In the genomic region with DNA sequence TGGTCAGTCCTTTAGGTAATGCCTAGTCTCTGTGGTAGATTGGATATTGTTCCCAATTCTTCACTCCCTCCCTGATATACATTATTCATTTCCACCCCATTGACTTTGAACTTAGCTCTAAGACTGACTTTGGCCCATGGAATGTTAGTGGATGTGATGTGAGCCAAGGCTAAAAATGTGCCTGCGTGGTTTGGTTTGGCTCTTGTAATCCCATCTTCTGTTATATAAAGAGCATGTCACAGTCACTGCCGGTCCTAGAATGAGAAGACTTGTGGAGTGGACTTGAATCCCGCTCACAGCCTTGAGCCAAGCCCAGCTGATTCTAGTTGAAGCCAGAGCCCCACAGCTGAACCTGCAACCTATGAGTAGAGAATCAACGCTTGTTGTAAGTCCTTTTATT, we compare ENCODE assay signal across 23 cellular contexts. TPM values are rescaled to one million over a fixed set of nuclear protein-coding genes. Genes with fewer than 3 reads are reported as not detected.
DNase-seq lines count a peak whose midpoint lies in the region; TF ChIP-seq lines count a peak whose summit lies in the region.
"Had no signal": no experiment of that assay in that cellular context is flagged by ENCODE, and none has a peak within 500 bp of the region (broad histone marks: within the 10 kb centered on the region; RNA-seq: fewer than 3 reads in every experiment).

No MANE protein-coding gene starts in this region.

- H3K4me1 ChIP-seq in GM23248 (ENCODE audit: insufficient read depth) (no peaks in the 10 kb centered on the region), ascending aorta (peaks cover 4 to 5% of the 10 kb centered on the region in 2 donors)
- H3K4me1 ChIP-seq: gastrocnemius medialis, SJSA1, suprapubic skin, uterus had no signal

- intact Hi-C loops in ascending aorta (cut with DNase I), result no loop called here

- H2AFZ ChIP-seq in GM23248, result no peak overlapping the region

- no peak overlapping the region for H3K4me3 ChIP-seq in GM23248
- no peak overlapping the region for H3K4me3 ChIP-seq in ascending aorta
- H3K4me3 ChIP-seq: gastrocnemius medialis, SJSA1, smooth muscle cell, suprapubic skin, uterus had no signal

- 82 to 86% methylated on average over 4 of the region's 4 CpGs for WGBS in GM23248 (ENCODE audit: low coverage in 1 of 2, low lambda C conversion rate in 2 of 2, missing lambda C conversion rate in 2 of 2), 2 experiments

- H4K20me1 ChIP-seq in GM23248 (ENCODE audit: insufficient read depth), result no peaks in the 10 kb centered on the region

- DNase-seq in AG08395 (ENCODE audit: low spot score) (peak; percentile 35), GM23248 (peak; percentile 5), ascending aorta (ENCODE audit: low spot score in 2 of 2) (peak in 1 of 2 donors; percentile 67), kidney glomerular epithelial cell (lab: John Stamatoyannopoulos, UW) (peak; percentile 14), DMS79 (lab: John Stamatoyannopoulos, UW) (no peak), GF-D8 (lab: John Stamatoyannopoulos, UW) (no peak), pons (ENCODE audit: low spot score) (no peak), NCI-H748 treated with DMSO at 0.1 percent for 48 hours (lab: John Stamatoyannopoulos, UW) (no peak)
- DNase-seq: activated effector memory CD4-positive, alpha-beta T cell treated with anti-CD3 and anti-CD28 coated beads, Interleukin-2, amount 50 U/mL, for 16 hours; CD4-positive, alpha-beta T cell; effector memory CD8-positive, alpha-beta T cell; gastrocnemius medialis; kidney; mesendoderm; NCI-H1092 treated with DMSO at 0.1 percent for 48 hours; NCI-H1930; NCI-H526 treated with DMSO at 0.1 percent for 48 hours; uterus had no signal

- no peaks in the 10 kb centered on the region for H3K9me2 ChIP-seq in GM23248 (ENCODE audit: insufficient read depth)

- H3K27ac ChIP-seq in GM23248, result no peak overlapping the region
- peak overlapping the region; percentile 31 to 57 for H3K27ac ChIP-seq in ascending aorta
- H3K27ac ChIP-seq: gastrocnemius medialis, neutrophil, SJSA1, suprapubic skin, uterus had no signal

- no peaks in the 10 kb centered on the region for H3K36me3 ChIP-seq in GM23248 (ENCODE audit: low read depth)
- H3K36me3 ChIP-seq in ascending aorta, result no peaks in the 10 kb centered on the region
- H3K36me3 ChIP-seq: gastrocnemius medialis, neutrophil, SJSA1, suprapubic skin, uterus had no signal

- no peak overlapping the region for H3K4me2 ChIP-seq in GM23248 (ENCODE audit: unreplicated experiment)
- H3K4me2 ChIP-seq: smooth muscle cell had no signal

- no peak overlapping the region for H3K9ac ChIP-seq in GM23248

- no peaks in the 10 kb centered on the region for H3K79me2 ChIP-seq in GM23248 (ENCODE audit: insufficient read depth)

- no peaks in the 10 kb centered on the region for H3K27me3 ChIP-seq in GM23248 (replicated peaks; ENCODE audit: insufficient read depth)
- H3K27me3 ChIP-seq in ascending aorta, result no peaks in the 10 kb centered on the region
- H3K27me3 ChIP-seq: gastrocnemius medialis, neutrophil, SJSA1, suprapubic skin, uterus had no signal

- H3F3A ChIP-seq in GM23248 (ENCODE audit: insufficient read depth), result no peaks in the 10 kb centered on the region

- no peak for TF ChIP-seq CTCF in ascending aorta (IDR thresholded peaks at IDR 0.05)

- in situ Hi-C loops in GM23248 (cut with MboI), result no loop called here

- H3K9me3 ChIP-seq in GM23248 (ENCODE audit: low read depth) (no peaks in the 10 kb centered on the region), ascending aorta (no peaks in the 10 kb centered on the region)
- H3K9me3 ChIP-seq: gastrocnemius medialis, neutrophil, SJSA1, suprapubic skin, uterus had no signal

RNA-seq across cellular contexts. Expression of a gene that starts 23.6 kb away (rescaled TPM):
- total RNA-seq in GM23248 (2014; rRNA removed; shearing (Covaris generic)), result 11.4 and 12.4 TPM in 2 replicates
- polyA plus RNA-seq in GM23248 (2016; fragmentation: Nextera tagmentation; extraction: Ambion mirVana), result 4.3 and 4.6 TPM in 2 replicates
- 10.9 TPM for total RNA-seq in ascending aorta
- total RNA-seq: HT-29 had no signal

RNA-seq across cellular contexts. Expression of a gene that starts 39.7 kb away (rescaled TPM):
- 33.9 and 38.7 TPM in 2 replicates for total RNA-seq in GM23248 (2014; rRNA removed; shearing (Covaris generic))
- polyA plus RNA-seq in GM23248 (2016; fragmentation: Nextera tagmentation; extraction: Ambion mirVana), result 9.6 and 9.9 TPM in 2 replicates
- total RNA-seq in ascending aorta, result 8.6 TPM

Comparison
In these comparisons a context has a peak if more than half of its experiments do, and no peak if none do; other contexts are left out.
1. DNase-seq: peak in AG08395 (single experiment), GM23248 (single experiment) and kidney glomerular epithelial cell (single experiment); none in DMS79 (single experiment), GF-D8 (single experiment), pons (single experiment) and NCI-H748 treated with DMSO at 0.1 percent for 48 hours (single experiment).